13 cellular contexts compared by ENCODE assay signal in the genomic region with DNA sequence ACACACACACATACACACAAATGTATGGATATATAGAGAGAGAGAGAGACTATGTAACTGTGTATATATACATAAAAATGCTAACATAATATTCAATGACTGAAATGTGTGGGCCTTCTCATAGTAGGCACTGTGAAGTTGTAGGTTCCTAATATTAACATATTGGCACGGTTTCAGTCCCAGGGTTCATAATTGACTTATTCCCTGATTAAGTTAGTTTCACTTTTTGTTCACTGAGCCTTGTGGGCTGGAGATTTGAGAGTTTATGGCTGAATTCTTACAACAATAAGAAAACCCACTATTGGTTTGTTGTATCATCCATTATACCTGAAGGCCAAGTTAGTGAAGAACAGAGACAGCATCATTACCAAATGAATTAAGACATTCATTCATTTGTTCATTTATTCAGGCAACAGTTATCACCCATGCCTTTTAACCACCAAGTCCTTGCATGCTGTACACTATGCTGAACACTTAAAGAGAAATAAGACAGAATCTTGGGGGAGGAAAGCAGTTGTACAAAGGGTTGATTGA.
DNase-seq lines count a peak whose midpoint lies in the region; ATAC-seq and FAIRE-seq lines count a peak whose summit lies in the region.
"Had no signal": no experiment of that assay in that cellular context is flagged by ENCODE, and none has a peak within 500 bp of the region (broad histone marks: within the 10 kb centered on the region; RNA-seq: fewer than 3 reads in every experiment).

No MANE protein-coding gene starts in this region.

- peak overlapping the region; percentile 1 for H3K27ac ChIP-seq in duodenal mucosa (ENCODE audit: low read depth, low read length)
- peak overlapping the region; percentile 98 for H3K27ac ChIP-seq in substantia nigra (ENCODE audit: low read depth, low read length, poor library complexity, severe bottlenecking)
- H3K27ac ChIP-seq: VCaP had no signal

- no peak overlapping the region for H3K9ac ChIP-seq in duodenal mucosa (ENCODE audit: low read depth in 1 of 2, low read length in 2 of 2)

- peaks cover 17% of the 10 kb centered on the region for H3K4me1 Mint-ChIP-seq in activated naive CD4-positive, alpha-beta T cell treated with anti-CD3 and anti-CD28 coated beads, Interleukin-2, amount 50 U/mL, for 24 hours

- peak; percentile 33 for ATAC-seq in HG03097 (IDR thresholded peaks at IDR 0.05; ENCODE audit: low FRiP score, unreplicated experiment)
- ATAC-seq in HG03432 (IDR thresholded peaks at IDR 0.05; ENCODE audit: unreplicated experiment) = no peak

- H3K9me3 ChIP-seq in duodenal mucosa (ENCODE audit: control insufficient read depth in 1 of 2, low read length in 2 of 2) = no peaks in the 10 kb centered on the region
- H3K9me3 ChIP-seq: upper lobe of left lung had no signal

- no peaks in the 10 kb centered on the region for H3K9me3 Mint-ChIP-seq in activated naive CD4-positive, alpha-beta T cell treated with anti-CD3 and anti-CD28 coated beads, Interleukin-2, amount 50 U/mL, for 24 hours
- H3K9me3 Mint-ChIP-seq: activated naive CD4-positive, alpha-beta T cell treated with anti-CD3 and anti-CD28 coated beads, Interleukin-2, amount 10 ng/mL, durations not matched to agents 7 days and 5 days had no signal

- H3K36me3 ChIP-seq in duodenal mucosa (ENCODE audit: control insufficient read depth in 1 of 2, insufficient read depth in 2 of 2, low read length in 2 of 2) = no peaks in the 10 kb centered on the region
- H3K36me3 ChIP-seq: upper lobe of left lung had no signal

- H3K4me3 ChIP-seq in duodenal mucosa (ENCODE audit: low read depth in 1 of 2, low read length in 2 of 2) = peak overlapping the region; percentile 7 to 50
- H3K4me3 ChIP-seq: upper lobe of left lung had no signal

- H3K36me3 Mint-ChIP-seq in activated naive CD4-positive, alpha-beta T cell treated with anti-CD3 and anti-CD28 coated beads, Interleukin-2, amount 50 U/mL, for 24 hours = no peaks in the 10 kb centered on the region
- H3K36me3 Mint-ChIP-seq: activated naive CD4-positive, alpha-beta T cell treated with anti-CD3 and anti-CD28 coated beads, Interleukin-2, amount 10 ng/mL, durations not matched to agents 7 days and 5 days had no signal

- no peak for FAIRE-seq in HTR-8/SVneo (lab: Jason Lieb, UNC)

- H3K4me3 Mint-ChIP-seq in activated naive CD4-positive, alpha-beta T cell treated with anti-CD3 and anti-CD28 coated beads, Interleukin-2, amount 50 U/mL, for 24 hours = peak overlapping the region; percentile 0
- H3K4me3 Mint-ChIP-seq: activated naive CD4-positive, alpha-beta T cell treated with anti-CD3 and anti-CD28 coated beads, Interleukin-2, amount 10 ng/mL, durations not matched to agents 7 days and 5 days had no signal

- H3K27me3 ChIP-seq in duodenal mucosa (ENCODE audit: control insufficient read depth in 1 of 2, insufficient read depth in 2 of 2, low read length in 2 of 2) = no peaks in the 10 kb centered on the region
- H3K27me3 ChIP-seq: upper lobe of left lung had no signal

- H3K4me1 ChIP-seq in duodenal mucosa (ENCODE audit: control insufficient read depth in 1 of 2, insufficient read depth in 2 of 2, low read length in 2 of 2) = peaks cover 32 to 49% of the 10 kb centered on the region in 2 donors

- no peak overlapping the region for H3K27ac Mint-ChIP-seq in activated naive CD4-positive, alpha-beta T cell treated with anti-CD3 and anti-CD28 coated beads, Interleukin-2, amount 50 U/mL, for 24 hours
- H3K27ac Mint-ChIP-seq: activated naive CD4-positive, alpha-beta T cell treated with anti-CD3 and anti-CD28 coated beads, Interleukin-2, amount 10 ng/mL, durations not matched to agents 7 days and 5 days had no signal

- peaks cover 1% of the 10 kb centered on the region for H3K27me3 Mint-ChIP-seq in activated naive CD4-positive, alpha-beta T cell treated with anti-CD3 and anti-CD28 coated beads, Interleukin-2, amount 50 U/mL, for 24 hours

- no peak for DNase-seq in activated naive CD4-positive, alpha-beta T cell treated with Interleukin-2 at 50 U/mL for 16 hours
- DNase-seq in substantia nigra (lab: John Stamatoyannopoulos, UW) (no peak), NCI-H69 (lab: John Stamatoyannopoulos, UW) (no peak), HTR-8/SVneo (ENCODE audit: insufficient read length, low spot score) (no peak)
- DNase-seq: activated naive CD4-positive, alpha-beta T cell treated with anti-CD3 and anti-CD28 coated beads, Interleukin-2, amount 10 ng/mL, durations not matched to agents 7 days and 5 days; NCI-H1436; stimulated activated CD4-positive, alpha-beta T cell treated with anti-CD3 and anti-CD28 coated beads, Interleukin-2, amount 100 ng/mL, for 48 hours; upper lobe of left lung had no signal
